1 cellular context compared by ENCODE assay signal in genomic region chr11:120142072-120142423, GRCh38.
TF ChIP-seq lines count a peak whose summit lies in the region.

No MANE protein-coding gene starts in this region.

TF ChIP-seq in HEK293, 187 proteins besides CTCF, POLR2A, EP300 and RAD21:
- TF ChIP-seq ZNF155 (tag by site-specific recombination; IDR thresholded peaks at IDR 0.05) (no peak), EGR2 (tag by site-specific recombination; IDR thresholded peaks at IDR 0.05; ENCODE audit: low read depth) (peak; percentile 63), PRDM10 (tag by site-specific recombination; IDR thresholded peaks at IDR 0.05) (no peak), ZFHX2 (tag by site-specific recombination; conservative IDR thresholded peaks at IDR 0.05) (peak; percentile 48)
